ENCODE assay signal across 17 cellular contexts in genomic region chr2:62375051-62375450, GRCh38.
"Had no signal": no experiment of that assay in that cellular context is flagged by ENCODE, and none has a peak within 500 bp of the region (broad histone marks: within the 10 kb centered on the region; RNA-seq: fewer than 3 reads in every experiment).

No MANE protein-coding gene starts in this region.

- H3K4me1 Mint-ChIP-seq: memory B cell; natural killer cell; stimulated activated effector memory CD8-positive, alpha-beta T cell treated with anti-CD3 and anti-CD28 coated beads, Interleukin-12 subunit alpha, Interleukin-12 subunit beta, amount 100 ng/mL, for 72 hours had no signal

- H3K4me3 ChIP-seq: cardiac muscle cell, gastroesophageal sphincter, thyroid gland, vagina had no signal

- H3K27ac ChIP-seq: cardiac muscle cell, gastroesophageal sphincter, neutrophil, thyroid gland, vagina, VCaP had no signal

- DNase-seq: activated CD4-positive, alpha-beta T cell treated with anti-CD3 and anti-CD28 coated beads, Interleukin-2, amount 50 U/mL, for 48 hours; activated naive CD4-positive, alpha-beta T cell treated with anti-CD3 and anti-CD28 coated beads, Interleukin-2, amount 50 U/mL, for 16 hours; activated T-cell treated with anti-CD3 and anti-CD28 coated beads, Interleukin-2, amount 50 U/mL, for 24 hours; erythroblast; islet precursor cell; left ventricle myocardium superior; natural killer cell; retina; stimulated activated CD4-positive, alpha-beta T cell treated with anti-CD3 and anti-CD28 coated beads, Interleukin-12 subunit alpha, Interleukin-12 subunit beta, amount 100 ng/mL, for 4 hours; thyroid gland had no signal

- H3K4me1 ChIP-seq: gastroesophageal sphincter, thyroid gland, vagina had no signal

- H3K4me3 Mint-ChIP-seq: activated T-cell treated with anti-CD3 and anti-CD28 coated beads, Interleukin-2, amount 50 U/mL, for 24 hours; memory B cell; natural killer cell; stimulated activated effector memory CD8-positive, alpha-beta T cell treated with anti-CD3 and anti-CD28 coated beads, Interleukin-12 subunit alpha, Interleukin-12 subunit beta, amount 100 ng/mL, for 72 hours had no signal

- H3K36me3 ChIP-seq: cardiac muscle cell, gastroesophageal sphincter, neutrophil, thyroid gland, vagina had no signal

- H3K9me3 ChIP-seq: thyroid gland, vagina had no signal

- H3K36me3 Mint-ChIP-seq: natural killer cell; stimulated activated effector memory CD8-positive, alpha-beta T cell treated with anti-CD3 and anti-CD28 coated beads, Interleukin-12 subunit alpha, Interleukin-12 subunit beta, amount 100 ng/mL, for 72 hours had no signal

- H3K27me3 Mint-ChIP-seq: activated T-cell treated with anti-CD3 and anti-CD28 coated beads, Interleukin-2, amount 50 U/mL, for 24 hours; memory B cell had no signal

- H3K27ac Mint-ChIP-seq: activated T-cell treated with anti-CD3 and anti-CD28 coated beads, Interleukin-2, amount 50 U/mL, for 24 hours; memory B cell; natural killer cell; stimulated activated effector memory CD8-positive, alpha-beta T cell treated with anti-CD3 and anti-CD28 coated beads, Interleukin-12 subunit alpha, Interleukin-12 subunit beta, amount 100 ng/mL, for 72 hours had no signal

- H3K27me3 ChIP-seq: cardiac muscle cell, gastroesophageal sphincter, neutrophil, thyroid gland, vagina had no signal

- ATAC-seq: gastroesophageal sphincter; left ventricle myocardium superior; natural killer cell; stimulated activated effector memory CD8-positive, alpha-beta T cell treated with anti-CD3 and anti-CD28 coated beads, Interleukin-12 subunit alpha, Interleukin-12 subunit beta, amount 100 ng/mL, for 72 hours had no signal
